Comparison of ENCODE assay signal across 1 cellular context in the genomic region with DNA sequence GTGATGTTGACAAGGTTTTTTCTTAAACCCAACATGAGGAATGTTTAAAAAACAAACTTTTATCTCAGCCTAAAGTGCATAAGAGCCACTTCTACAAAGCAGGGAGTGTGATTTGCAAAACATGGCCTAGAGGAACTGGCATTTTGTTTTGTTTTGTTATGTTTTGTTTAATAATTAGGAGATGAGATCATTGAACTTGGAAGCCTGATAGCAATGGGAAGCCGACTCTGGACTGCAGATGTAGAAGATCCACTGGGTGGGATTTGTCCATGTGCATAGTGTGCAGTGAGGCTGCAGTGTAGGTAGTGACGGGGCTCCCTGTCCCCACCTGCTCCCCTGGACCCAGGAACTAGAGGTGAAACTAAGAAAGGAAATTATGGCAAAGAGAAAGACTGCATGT.
TF ChIP-seq lines count a peak whose summit lies in the region.

No MANE protein-coding gene starts in this region.

TF ChIP-seq in IMR-90, 13 proteins besides CTCF, POLR2A, EP300 and RAD21 (continued from another document):
- no peak for TF ChIP-seq CHD1 (IDR thresholded peaks at IDR 0.05; ENCODE audit: low read depth, low read length)
- TF ChIP-seq MXI1 (IDR thresholded peaks at IDR 0.05; ENCODE audit: borderline replicate concordance, low read depth, low read length), result no peak
- TF ChIP-seq MAFK (IDR thresholded peaks at IDR 0.05; ENCODE audit: low read depth, low read length), result no peak
- TF ChIP-seq RFX5 (IDR thresholded peaks at IDR 0.05; ENCODE audit: low read depth, low read length), result no peak
- TF ChIP-seq CEBPB (IDR thresholded peaks at IDR 0.05; ENCODE audit: low read depth, low read length), result no peak
- TF ChIP-seq, protein P1, sequence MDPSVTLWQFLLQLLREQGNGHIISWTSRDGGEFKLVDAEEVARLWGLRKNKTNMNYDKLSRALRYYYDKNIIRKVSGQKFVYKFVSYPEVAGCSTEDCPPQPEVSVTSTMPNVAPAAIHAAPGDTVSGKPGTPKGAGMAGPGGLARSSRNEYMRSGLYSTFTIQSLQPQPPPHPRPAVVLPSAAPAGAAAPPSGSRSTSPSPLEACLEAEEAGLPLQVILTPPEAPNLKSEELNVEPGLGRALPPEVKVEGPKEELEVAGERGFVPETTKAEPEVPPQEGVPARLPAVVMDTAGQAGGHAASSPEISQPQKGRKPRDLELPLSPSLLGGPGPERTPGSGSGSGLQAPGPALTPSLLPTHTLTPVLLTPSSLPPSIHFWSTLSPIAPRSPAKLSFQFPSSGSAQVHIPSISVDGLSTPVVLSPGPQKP (IDR thresholded peaks at IDR 0.05; ENCODE audit: borderline replicate concordance, low read depth, low read length), result no peak
- TF ChIP-seq FOS (IDR thresholded peaks at IDR 0.05; ENCODE audit: low read depth, low read length), result no peak
- TF ChIP-seq NFE2L2 (IDR thresholded peaks at IDR 0.05; ENCODE audit: low read depth, low read length), result no peak
- TF ChIP-seq RCOR1 (IDR thresholded peaks at IDR 0.05; ENCODE audit: insufficient replicate concordance, low read length), result no peak
- no peak for TF ChIP-seq BHLHE40 (IDR thresholded peaks at IDR 0.05; ENCODE audit: low read depth, low read length)
- TF ChIP-seq, protein P2, sequence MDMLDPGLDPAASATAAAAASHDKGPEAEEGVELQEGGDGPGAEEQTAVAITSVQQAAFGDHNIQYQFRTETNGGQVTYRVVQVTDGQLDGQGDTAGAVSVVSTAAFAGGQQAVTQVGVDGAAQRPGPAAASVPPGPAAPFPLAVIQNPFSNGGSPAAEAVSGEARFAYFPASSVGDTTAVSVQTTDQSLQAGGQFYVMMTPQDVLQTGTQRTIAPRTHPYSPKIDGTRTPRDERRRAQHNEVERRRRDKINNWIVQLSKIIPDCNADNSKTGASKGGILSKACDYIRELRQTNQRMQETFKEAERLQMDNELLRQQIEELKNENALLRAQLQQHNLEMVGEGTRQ (IDR thresholded peaks at IDR 0.05; ENCODE audit: low read depth, low read length), result no peak
